16 cellular contexts compared by ENCODE assay signal in genomic region chr11:36057372-36058045, GRCh38.
DNase-seq lines count a peak whose midpoint lies in the region; ATAC-seq and TF ChIP-seq lines count a peak whose summit lies in the region.
"Had no signal": no experiment of that assay in that cellular context is flagged by ENCODE, and none has a peak within 500 bp of the region (broad histone marks: within the 10 kb centered on the region; RNA-seq: fewer than 3 reads in every experiment).

No MANE protein-coding gene starts in this region.

- no peak for ATAC-seq in stimulated activated naive B cell treated with anti-CD40 and anti-IgM and Interleukin-4, amounts not matched to agents 10 μg/mL and 1 μg/mL and 100 μg/mL, for 72 hours (replicated peaks)
- ATAC-seq: activated naive CD8-positive, alpha-beta T cell treated with anti-CD3 and anti-CD28 coated beads, Interleukin-2, amount 50 U/mL, for 24 hours; activated T-cell treated with anti-CD3 and anti-CD28 coated beads, Interleukin-2, amount 50 U/mL, for 72 hours had no signal

- H2BK15ac ChIP-seq in mesenchymal stem cell (ENCODE audit: low read depth, poor library complexity, severe bottlenecking), result no peak overlapping the region

- no peak overlapping the region for H2AFZ ChIP-seq in mesenchymal stem cell (ENCODE audit: low read depth, low read length)

- no peak overlapping the region for H2BK120ac ChIP-seq in mesenchymal stem cell (ENCODE audit: low read depth, low read length)

- TF ChIP-seq POLR2A in stomach (IDR thresholded peaks at IDR 0.05), result no peak

- no peak overlapping the region for H3K14ac ChIP-seq in mesenchymal stem cell (ENCODE audit: low read length in 2 of 2)

- H3K18ac ChIP-seq in mesenchymal stem cell (ENCODE audit: low read depth in 1 of 2, low read length in 2 of 2), result no peak overlapping the region

- peak overlapping the region; percentile 61 for H3K9ac ChIP-seq in mesenchymal stem cell (ENCODE audit: low read length)
- H3K9ac ChIP-seq: BLaER1 had no signal

- no peak overlapping the region for H2BK12ac ChIP-seq in mesenchymal stem cell (ENCODE audit: low read length in 2 of 2)

- H3K9me3 Mint-ChIP-seq in endothelial cell (ENCODE audit: unreplicated experiment), result no peaks in the 10 kb centered on the region
- peaks cover 10 to 14% of the 10 kb centered on the region in 2 donors for H3K9me3 Mint-ChIP-seq in stimulated activated naive B cell treated with anti-CD40 and anti-IgM and Interleukin-4, amounts not matched to agents 10 μg/mL and 1 μg/mL and 100 μg/mL, for 72 hours

- peaks cover 18% of the 10 kb centered on the region for H3K36me3 Mint-ChIP-seq in endothelial cell (ENCODE audit: low read depth, unreplicated experiment)
- peaks cover 0 to 5% of the 10 kb centered on the region in 2 donors for H3K36me3 Mint-ChIP-seq in stimulated activated naive B cell treated with anti-CD40 and anti-IgM and Interleukin-4, amounts not matched to agents 10 μg/mL and 1 μg/mL and 100 μg/mL, for 72 hours
- H3K36me3 Mint-ChIP-seq: activated CD4-positive, alpha-beta memory T cell treated with anti-CD3 and anti-CD28 coated beads for 36 hours had no signal

- no peak overlapping the region for H2BK5ac ChIP-seq in mesenchymal stem cell (ENCODE audit: low read depth, low read length, poor library complexity, severe bottlenecking)

- no peak overlapping the region for H4K8ac ChIP-seq in mesenchymal stem cell (ENCODE audit: low read length)

- no peaks in the 10 kb centered on the region for H3K79me1 ChIP-seq in mesenchymal stem cell (replicated peaks; ENCODE audit: low read length, poor library complexity, severe bottlenecking)

- no peak overlapping the region for H3K4ac ChIP-seq in mesenchymal stem cell (ENCODE audit: low read depth in 1 of 2, low read length in 2 of 2)

- H3K27ac ChIP-seq in mesenchymal stem cell (ENCODE audit: low read length, poor library complexity, severe bottlenecking) (no peak overlapping the region), stomach (peak overlapping the region; percentile 1 to 63 (median 43))
- H3K27ac ChIP-seq: BLaER1 had no signal

- TF ChIP-seq EP300 in stomach (IDR thresholded peaks at IDR 0.05), result no peak

- H3K4me3 ChIP-seq in mesenchymal stem cell (ENCODE audit: insufficient read depth in 1 of 2, low read depth in 1 of 2, low read length in 2 of 2) (peak overlapping the region in 1 of 2 experiments; percentile 57), stomach (no peak overlapping the region)
- H3K4me3 ChIP-seq: BLaER1 had no signal

- H3K27me3 Mint-ChIP-seq in endothelial cell (ENCODE audit: unreplicated experiment), result peaks cover 7% of the 10 kb centered on the region
- peaks cover 20 to 27% of the 10 kb centered on the region in 2 donors for H3K27me3 Mint-ChIP-seq in stimulated activated naive B cell treated with anti-CD40 and anti-IgM and Interleukin-4, amounts not matched to agents 10 μg/mL and 1 μg/mL and 100 μg/mL, for 72 hours

- H3K9me3 ChIP-seq in mesenchymal stem cell (ENCODE audit: control insufficient read depth, low read length) (peaks cover 4% of the 10 kb centered on the region), stomach (peaks cover 0 to 10% (median 3%) of the 10 kb centered on the region in 4 donors)

- no peak for TF ChIP-seq CTCF in endothelial cell (IDR thresholded peaks at IDR 0.05; ENCODE audit: unreplicated experiment)
- no peak for TF ChIP-seq CTCF in stomach (IDR thresholded peaks at IDR 0.05)

- peaks cover 8% of the 10 kb centered on the region for H3K4me1 Mint-ChIP-seq in endothelial cell (ENCODE audit: unreplicated experiment)
- peaks cover 2 to 6% of the 10 kb centered on the region in 2 donors for H3K4me1 Mint-ChIP-seq in stimulated activated naive B cell treated with anti-CD40 and anti-IgM and Interleukin-4, amounts not matched to agents 10 μg/mL and 1 μg/mL and 100 μg/mL, for 72 hours
- H3K4me1 Mint-ChIP-seq: activated naive CD8-positive, alpha-beta T cell treated with anti-CD3 and anti-CD28 coated beads, Interleukin-2, amount 50 U/mL, for 24 hours had no signal

- H3K4me2 ChIP-seq in mesenchymal stem cell (ENCODE audit: low read length, poor library complexity, severe bottlenecking), result no peak overlapping the region
- H3K4me2 ChIP-seq: BLaER1 had no signal

- DNase-seq in endothelial cell (ENCODE audit: low spot score) (no peak), mesenchymal stem cell (no peak), stomach (no peak)
- no peak for DNase-seq in activated CD4-positive, CD25-positive, alpha-beta regulatory T cell treated with anti-CD3 and anti-CD28 coated beads, Interleukin-2, amount 50 U/mL, for 72 hours
- no peak for DNase-seq in stimulated activated naive B cell treated with anti-CD40 and anti-IgM and Interleukin-4, amounts not matched to agents 10 μg/mL and 1 μg/mL and 100 μg/mL, for 72 hours
- no peak for DNase-seq in activated naive CD4-positive, alpha-beta T cell treated with anti-CD3 and anti-CD28 coated beads, Interleukin-2, amount 50 U/mL, for 16 hours
- DNase-seq: activated CD4-positive, alpha-beta memory T cell treated with anti-CD3 and anti-CD28 coated beads for 36 hours; activated naive CD8-positive, alpha-beta T cell treated with anti-CD3 and anti-CD28 coated beads, Interleukin-2, amount 50 U/mL, for 24 hours; activated T-cell treated with anti-CD3 and anti-CD28 coated beads, Interleukin-2, amount 50 U/mL, for 72 hours; cerebellar nuclear complex; head of caudate nucleus; HFFc6; MM.1S; NCI-H187 treated with DMSO at 0.1 percent for 48 hours had no signal

- no peak overlapping the region for H3K27ac Mint-ChIP-seq in endothelial cell (ENCODE audit: unreplicated experiment)
- H3K27ac Mint-ChIP-seq in stimulated activated naive B cell treated with anti-CD40 and anti-IgM and Interleukin-4, amounts not matched to agents 10 μg/mL and 1 μg/mL and 100 μg/mL, for 72 hours, result no peak overlapping the region
- H3K27ac Mint-ChIP-seq: activated CD4-positive, alpha-beta memory T cell treated with anti-CD3 and anti-CD28 coated beads for 36 hours; activated naive CD8-positive, alpha-beta T cell treated with anti-CD3 and anti-CD28 coated beads, Interleukin-2, amount 50 U/mL, for 24 hours; activated T-cell treated with anti-CD3 and anti-CD28 coated beads, Interleukin-2, amount 50 U/mL, for 72 hours; HFFc6 had no signal

- H2AK5ac ChIP-seq in mesenchymal stem cell (ENCODE audit: low read length, severe bottlenecking), result no peak overlapping the region

- intact Hi-C loops in stomach (cut with DNase I; ENCODE audit: low total_unique reads), result no loop called here

- WGBS in mesenchymal stem cell, result 91% methylated on average over 8 of the region's 9 CpGs
- 67 to 89% (median 84%) methylated on average over 9 of the region's 9 CpGs for WGBS in stomach, 5 donors

- H3K36me3 ChIP-seq in mesenchymal stem cell (ENCODE audit: control insufficient read depth in 1 of 2, insufficient read depth in 2 of 2, low read depth in 1 of 2, low read length in 2 of 2), result no peaks in the 10 kb centered on the region
- no peaks in the 10 kb centered on the region for H3K36me3 ChIP-seq in stomach

- no peak overlapping the region for H4K91ac ChIP-seq in mesenchymal stem cell (ENCODE audit: low read length)

- H3K23ac ChIP-seq in mesenchymal stem cell (ENCODE audit: low read length in 2 of 2), result no peak overlapping the region

- H3K27me3 ChIP-seq in mesenchymal stem cell (ENCODE audit: control insufficient read depth in 1 of 2, insufficient read depth in 1 of 2, low read length in 2 of 2) (no peaks in the 10 kb centered on the region), stomach (no peaks in the 10 kb centered on the region)
- H3K27me3 ChIP-seq: BLaER1 had no signal

- H3K4me1 ChIP-seq in mesenchymal stem cell (ENCODE audit: control insufficient read depth, insufficient read depth, low read depth, low read length) (no peaks in the 10 kb centered on the region), stomach (peaks cover 0 to 4% (median 0%) of the 10 kb centered on the region in 4 donors)

- peak overlapping the region; percentile 10 for H3K4me3 Mint-ChIP-seq in endothelial cell (ENCODE audit: unreplicated experiment)
- no peak overlapping the region for H3K4me3 Mint-ChIP-seq in stimulated activated naive B cell treated with anti-CD40 and anti-IgM and Interleukin-4, amounts not matched to agents 10 μg/mL and 1 μg/mL and 100 μg/mL, for 72 hours
- H3K4me3 Mint-ChIP-seq: activated CD4-positive, alpha-beta memory T cell treated with anti-CD3 and anti-CD28 coated beads for 36 hours; activated naive CD8-positive, alpha-beta T cell treated with anti-CD3 and anti-CD28 coated beads, Interleukin-2, amount 50 U/mL, for 24 hours; activated T-cell treated with anti-CD3 and anti-CD28 coated beads, Interleukin-2, amount 50 U/mL, for 72 hours; HFFc6 had no signal

TF ChIP-seq in PFSK-1, 5 proteins besides CTCF, POLR2A, EP300 and RAD21 (continues in another document):
- TF ChIP-seq SIN3A (IDR thresholded peaks at IDR 0.05; ENCODE audit: borderline replicate concordance, insufficient read depth, low read length) (peak; percentile 58; the same call in 1 of the 2 replicates), POLR2AphosphoS5 (IDR thresholded peaks at IDR 0.05; ENCODE audit: low read depth, low read length) (no peak), FOXP2 (optimal IDR thresholded peaks at IDR 0.05; ENCODE audit: borderline replicate concordance, extremely low read depth, extremely low read length, insufficient read depth) (no peak), REST (IDR thresholded peaks at IDR 0.05; ENCODE audit: insufficient read depth in 1 of 2, low read depth in 2 of 2, low read length in 2 of 2) (peak in 1 of 2 experiments; percentile 32; a peak in 1 of 4 replicates)
